Comparison of ENCODE assay signal across 29 cellular contexts in the genomic region with DNA sequence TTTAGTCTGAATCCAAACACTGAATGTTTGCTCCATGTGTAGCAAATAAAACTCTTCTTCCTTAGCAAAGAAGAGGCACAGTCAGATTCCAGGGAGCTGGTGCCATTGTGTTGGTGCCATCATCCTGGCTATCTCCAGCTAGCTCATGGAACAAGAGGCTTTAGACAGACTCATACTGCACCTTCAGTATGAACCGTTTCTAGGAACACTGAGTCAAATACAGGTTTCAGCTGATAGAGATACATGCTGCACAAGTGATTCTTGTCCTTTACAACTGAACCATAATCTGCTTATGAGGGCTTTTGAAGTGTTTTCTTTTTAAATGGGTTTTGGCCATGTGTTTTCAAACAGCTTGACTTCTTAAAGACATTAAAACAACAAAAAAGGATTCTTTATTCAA.
"Had no signal": no experiment of that assay in that cellular context is flagged by ENCODE, and none has a peak within 500 bp of the region (broad histone marks: within the 10 kb centered on the region; RNA-seq: fewer than 3 reads in every experiment).

No MANE protein-coding gene starts in this region.

- H3K4me1 ChIP-seq: esophagus muscularis mucosa, foreskin keratinocyte, gastroesophageal sphincter, heart right ventricle had no signal

- H3K27ac Mint-ChIP-seq: activated CD8-positive, alpha-beta T cell treated with anti-CD3 and anti-CD28 coated beads for 36 hours; activated naive CD8-positive, alpha-beta T cell; dendritic cell treated with granulocyte-macrophage colony-stimulating factor and Interleukin-4, amounts not matched to agents 40 ng/mL and 50 ng/mL, for 4 days had no signal

- H3K4me3 ChIP-seq: coronary artery, dorsolateral prefrontal cortex, esophagus muscularis mucosa, gastroesophageal sphincter, heart right ventricle, hepatocyte had no signal

- H3K9me3 ChIP-seq: esophagus muscularis mucosa, gastroesophageal sphincter, heart right ventricle had no signal

- FAIRE-seq: astrocyte, bronchial epithelial cell had no signal

- H3K27ac ChIP-seq: brain microvascular endothelial cell, coronary artery, esophagus muscularis mucosa, foreskin keratinocyte, gastroesophageal sphincter, heart right ventricle, hepatocyte had no signal

- H3K27me3 ChIP-seq: brain microvascular endothelial cell, dorsolateral prefrontal cortex, esophagus muscularis mucosa, foreskin keratinocyte, gastroesophageal sphincter, heart right ventricle, hepatocyte had no signal

- ATAC-seq: activated CD8-positive, alpha-beta T cell treated with anti-CD3 and anti-CD28 coated beads for 36 hours; activated T-cell treated with anti-CD3 and anti-CD28 coated beads, Interleukin-2, amount 50 U/mL, for 4 hours; foreskin keratinocyte; gastroesophageal sphincter; heart right ventricle had no signal

- H3K4me3 Mint-ChIP-seq: activated CD8-positive, alpha-beta T cell treated with anti-CD3 and anti-CD28 coated beads for 36 hours; activated naive CD8-positive, alpha-beta T cell; activated T-cell treated with anti-CD3 and anti-CD28 coated beads, Interleukin-2, amount 50 U/mL, for 4 hours; central memory CD8-positive, alpha-beta T cell; dendritic cell treated with granulocyte-macrophage colony-stimulating factor and Interleukin-4, amounts not matched to agents 40 ng/mL and 50 ng/mL, for 4 days had no signal

- H3K27me3 Mint-ChIP-seq: activated CD8-positive, alpha-beta T cell treated with anti-CD3 and anti-CD28 coated beads for 36 hours; activated naive CD8-positive, alpha-beta T cell; central memory CD8-positive, alpha-beta T cell; dendritic cell treated with granulocyte-macrophage colony-stimulating factor and Interleukin-4, amounts not matched to agents 40 ng/mL and 50 ng/mL, for 4 days had no signal

- H3K9me3 Mint-ChIP-seq: activated CD8-positive, alpha-beta T cell treated with anti-CD3 and anti-CD28 coated beads for 36 hours; activated T-cell treated with anti-CD3 and anti-CD28 coated beads, Interleukin-2, amount 50 U/mL, for 4 hours; central memory CD8-positive, alpha-beta T cell; dendritic cell treated with granulocyte-macrophage colony-stimulating factor and Interleukin-4, amounts not matched to agents 40 ng/mL and 50 ng/mL, for 4 days had no signal

- DNase-seq: activated CD4-positive, alpha-beta T cell treated with anti-CD3 and anti-CD28 coated beads for 4 hours; activated CD4-positive, alpha-beta T cell treated with anti-CD3 and anti-CD28 coated beads, Interleukin-2, amount 50 U/mL, for 1 hour; activated CD4-positive, alpha-beta T cell treated with anti-CD3 and anti-CD28 coated beads, Interleukin-2, amount 50 U/mL, for 48 hours; activated CD4-positive, CD25-positive, alpha-beta regulatory T cell; activated CD4-positive, CD25-positive, alpha-beta regulatory T cell treated with anti-CD3 and anti-CD28 coated beads, Interleukin-2, amount 50 U/mL, for 72 hours; activated CD8-positive, alpha-beta memory T cell treated with anti-CD3 and anti-CD28 coated beads for 24 hours; activated CD8-positive, alpha-beta T cell treated with anti-CD3 and anti-CD28 coated beads for 36 hours; activated effector memory CD4-positive, alpha-beta T cell treated with Interleukin-2 at 50 U/mL for 16 hours; activated gamma-delta T cell treated with Interleukin-2 at 50 U/mL for 16 hours; activated naive CD4-positive, alpha-beta T cell treated with anti-CD3 and anti-CD28 coated beads, Interleukin-2, amount 50 U/mL, for 16 hours; activated naive CD4-positive, alpha-beta T cell treated with Interleukin-2 at 50 U/mL for 16 hours; activated T-cell treated with anti-CD3 and anti-CD28 coated beads, Interleukin-2, amount 50 U/mL, for 4 hours; amniotic stem cell; anterior cingulate cortex; brain microvascular endothelial cell; dorsolateral prefrontal cortex; effector memory CD4-positive, alpha-beta T cell; erythroblast; foreskin keratinocyte; heart right ventricle had no signal
